In the genomic region with DNA sequence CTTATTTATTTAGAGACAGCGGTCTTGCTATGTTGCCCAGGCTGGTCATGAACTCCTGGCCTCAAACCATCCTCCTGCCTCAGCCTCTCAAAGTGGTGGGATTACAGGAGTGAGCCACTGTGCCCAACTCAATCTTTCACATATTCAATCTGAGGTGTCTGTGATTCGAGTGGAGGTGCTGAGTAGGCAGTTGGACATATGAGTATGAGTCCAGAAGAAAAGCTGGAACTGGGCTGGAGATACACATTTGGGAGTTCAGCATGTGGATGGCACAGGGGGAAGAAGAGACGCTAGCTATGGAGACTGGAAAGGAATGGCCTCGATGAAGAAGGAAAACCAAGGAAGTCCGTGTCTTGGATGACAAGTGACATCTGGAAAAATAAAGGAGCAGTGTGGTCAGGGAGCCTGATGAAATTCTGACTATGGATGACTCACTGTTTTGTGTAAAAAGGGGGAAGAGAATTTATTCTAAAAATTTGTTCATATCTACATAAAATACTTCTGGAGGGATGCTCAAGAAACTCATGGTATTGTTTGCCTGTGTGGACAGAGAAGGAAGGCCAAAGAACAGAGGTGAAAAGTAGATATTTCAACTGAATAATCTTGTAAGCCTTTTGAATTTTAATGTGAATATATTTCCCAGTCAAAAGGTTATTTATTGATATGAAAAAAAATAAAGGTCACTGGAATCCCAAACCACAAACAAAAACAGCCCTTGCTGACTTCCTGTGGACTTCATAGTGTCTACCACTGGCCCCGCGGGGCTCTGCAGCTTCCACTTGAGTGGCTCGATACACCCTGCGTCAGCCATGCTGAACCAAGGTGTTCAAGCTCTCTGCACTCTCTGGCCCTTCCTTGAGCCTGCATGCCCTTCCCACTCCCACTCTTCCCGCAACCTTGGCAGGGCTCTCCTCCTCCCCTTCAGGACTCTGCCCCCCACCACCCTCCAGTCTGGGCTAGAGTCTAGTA, we compare ENCODE assay signal across 9 cellular contexts. TPM values are rescaled to one million over a fixed set of nuclear protein-coding genes. Genes with fewer than 3 reads are reported as not detected.
DNase-seq lines count a peak whose midpoint lies in the region; ATAC-seq and TF ChIP-seq lines count a peak whose summit lies in the region.
"Had no signal": no experiment of that assay in that cellular context is flagged by ENCODE, and none has a peak within 500 bp of the region (broad histone marks: within the 10 kb centered on the region; RNA-seq: fewer than 3 reads in every experiment).

No MANE protein-coding gene starts in this region.

- H3K4me3 ChIP-seq in BLaER1: no peak overlapping the region
- H3K4me3 ChIP-seq: thyroid gland had no signal

- H3K9ac ChIP-seq in BLaER1: no peak overlapping the region

- no peaks in the 10 kb centered on the region for H3K27me3 Mint-ChIP-seq in activated naive CD8-positive, alpha-beta T cell treated with anti-CD3 and anti-CD28 coated beads, Interleukin-2, amount 50 U/mL, for 24 hours
- H3K27me3 Mint-ChIP-seq in memory B cell: no peaks in the 10 kb centered on the region

- H4K20me1 ChIP-seq in BLaER1: no peaks in the 10 kb centered on the region

- H3K27me3 ChIP-seq in BLaER1: no peaks in the 10 kb centered on the region
- H3K27me3 ChIP-seq: thyroid gland had no signal

- H3K4me1 ChIP-seq in BLaER1: peaks cover 43% of the 10 kb centered on the region

- H3K4me2 ChIP-seq in BLaER1: peak overlapping the region; percentile 72

- no peaks in the 10 kb centered on the region for H3K36me3 ChIP-seq in BLaER1
- H3K36me3 ChIP-seq: thyroid gland had no signal

- H3K27ac Mint-ChIP-seq in activated naive CD8-positive, alpha-beta T cell treated with anti-CD3 and anti-CD28 coated beads, Interleukin-2, amount 50 U/mL, for 24 hours: peak overlapping the region; percentile 65
- peak overlapping the region; percentile 84 for H3K27ac Mint-ChIP-seq in memory B cell

- no peak for TF ChIP-seq CTCF in GM13976 (IDR thresholded peaks at IDR 0.05; ENCODE audit: borderline replicate concordance, control extremely low read depth, extremely low read depth, insufficient read depth, missing control alignments)

- H3K4me3 Mint-ChIP-seq in activated naive CD8-positive, alpha-beta T cell treated with anti-CD3 and anti-CD28 coated beads, Interleukin-2, amount 50 U/mL, for 24 hours: no peak overlapping the region
- H3K4me3 Mint-ChIP-seq in memory B cell: peak overlapping the region; percentile 62

- H3K9me3 Mint-ChIP-seq in activated naive CD8-positive, alpha-beta T cell treated with anti-CD3 and anti-CD28 coated beads, Interleukin-2, amount 50 U/mL, for 24 hours: no peaks in the 10 kb centered on the region
- no peaks in the 10 kb centered on the region for H3K9me3 Mint-ChIP-seq in memory B cell

- H3K36me3 Mint-ChIP-seq in activated naive CD8-positive, alpha-beta T cell treated with anti-CD3 and anti-CD28 coated beads, Interleukin-2, amount 50 U/mL, for 24 hours (ENCODE audit: low read depth): no peaks in the 10 kb centered on the region
- H3K36me3 Mint-ChIP-seq in memory B cell: no peaks in the 10 kb centered on the region

- H3K9me3 ChIP-seq in BLaER1: no peaks in the 10 kb centered on the region
- H3K9me3 ChIP-seq: thyroid gland had no signal

- peaks cover 51% of the 10 kb centered on the region for H3K4me1 Mint-ChIP-seq in activated naive CD8-positive, alpha-beta T cell treated with anti-CD3 and anti-CD28 coated beads, Interleukin-2, amount 50 U/mL, for 24 hours
- peaks cover 41% of the 10 kb centered on the region for H3K4me1 Mint-ChIP-seq in memory B cell

- ATAC-seq in activated naive CD8-positive, alpha-beta T cell treated with anti-CD3 and anti-CD28 coated beads, Interleukin-2, amount 50 U/mL, for 24 hours: peak; percentile 25
- ATAC-seq in memory B cell (ENCODE audit: low read depth): peak; percentile 59
- ATAC-seq in left lobe of liver: no peak
- ATAC-seq in HG03342 (IDR thresholded peaks at IDR 0.05; ENCODE audit: unreplicated experiment): no peak

- H3K27ac ChIP-seq in BLaER1: no peak overlapping the region
- H3K27ac ChIP-seq: thyroid gland had no signal

- in situ Hi-C loops in GM13976 (cut with MboI; ENCODE audit: low sequenced_read_pairs, unreplicated experiment): no loop called here

- DNase-seq in HT1080 (ENCODE audit: low read depth): peak; percentile 56
- DNase-seq in activated naive CD8-positive, alpha-beta T cell treated with anti-CD3 and anti-CD28 coated beads, Interleukin-2, amount 50 U/mL, for 24 hours: no peak
- DNase-seq in memory B cell (ENCODE audit: low spot score in 2 of 2): no peak
- DNase-seq in Ammon's horn (ENCODE audit: low spot score): no peak
- DNase-seq in left lobe of liver (ENCODE audit: low spot score): no peak
- DNase-seq in GM13976 (ENCODE audit: low spot score): no peak
- DNase-seq: thyroid gland had no signal

RNA-seq across cellular contexts. Expression of gene LTA4H, which starts 8.9 kb away (rescaled TPM):
- total RNA-seq in HT1080 (2014; rRNA removed; shearing (Covaris generic)): 73.2 and 74.6 TPM in 2 replicates
- polyA plus RNA-seq in HT1080 (2015; cell fraction: cytosol; rRNA removed): 81.9 and 98.0 TPM in 2 replicates
- polyA plus RNA-seq in HT1080 (2015; cell fraction: nucleus; rRNA removed): 134 and 157 TPM in 2 replicates
- total RNA-seq in left lobe of liver: 17.7 TPM

RNA-seq across cellular contexts. Expression of gene HAL, which starts 48.2 kb away (rescaled TPM):
- total RNA-seq in HT1080 (2014; rRNA removed; shearing (Covaris generic)): 0.31 TPM in 1 of 2 replicates, not detected in the other
- polyA plus RNA-seq in HT1080 (2015; cell fraction: cytosol; rRNA removed): 0.06 TPM in 1 of 2 replicates, not detected in the other
- polyA plus RNA-seq in HT1080 (2015; cell fraction: nucleus; rRNA removed): 0.10 TPM in 1 of 2 replicates, not detected in the other
- total RNA-seq in left lobe of liver: 210 TPM

Comparison
In these comparisons a context has a peak if more than half of its experiments do, and no peak if none do; other contexts are left out.
1. ATAC-seq: peak in activated naive CD8-positive, alpha-beta T cell treated with anti-CD3 and anti-CD28 coated beads, Interleukin-2, amount 50 U/mL, for 24 hours (single experiment) and memory B cell (single experiment); none in left lobe of liver (single experiment) and HG03342 (single experiment).
2. RNA of gene HAL, which starts 48.2 kb away (total RNA-seq): 210 TPM in left lobe of liver (single experiment); 0.31 TPM in HT1080; every median in the first group is over 100 times any median in the second.